In the genomic region with DNA sequence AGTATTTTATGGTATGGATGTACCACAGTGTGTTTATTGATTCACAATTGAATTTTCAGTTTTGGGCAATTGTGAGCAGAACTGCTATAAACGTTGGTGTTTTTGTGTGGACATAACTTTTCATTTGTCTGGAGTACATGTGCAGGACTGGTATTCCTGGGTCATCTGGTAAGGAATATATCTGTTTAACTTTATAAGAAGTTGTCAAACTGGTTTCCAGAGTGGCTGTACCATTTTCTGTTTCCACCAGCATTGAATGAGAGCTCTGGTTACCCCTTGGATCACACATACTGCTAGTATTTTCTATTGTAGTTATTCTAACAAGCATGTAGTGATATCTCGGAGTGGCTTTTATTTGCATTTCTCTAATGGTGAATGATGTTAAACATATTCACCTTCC, we compare ENCODE assay signal across 21 cellular contexts. TPM values are rescaled to one million over a fixed set of nuclear protein-coding genes. Genes with fewer than 3 reads are reported as not detected.
DNase-seq lines count a peak whose midpoint lies in the region; ATAC-seq and TF ChIP-seq lines count a peak whose summit lies in the region.
"Had no signal": no experiment of that assay in that cellular context is flagged by ENCODE, and none has a peak within 500 bp of the region (broad histone marks: within the 10 kb centered on the region; RNA-seq: fewer than 3 reads in every experiment).

No MANE protein-coding gene starts in this region.

- H3K27ac ChIP-seq in SK-N-SH (ENCODE audit: low read depth in 2 of 2, low read length in 1 of 2) = no peak overlapping the region
- peak overlapping the region in 2 of 5 donors; percentile 61 to 70 for H3K27ac ChIP-seq in stomach
- H3K27ac ChIP-seq: BLaER1, GM23248 had no signal

- H3K4me1 ChIP-seq in SK-N-SH (ENCODE audit: control insufficient read depth in 1 of 2, insufficient read depth in 2 of 2, low read depth in 1 of 2, low read length in 1 of 2) (no peaks in the 10 kb centered on the region), stomach (peaks cover 0 to 18% (median 7%) of the 10 kb centered on the region in 4 donors)
- H3K4me1 ChIP-seq: HAP-1 had no signal

- H3K27me3 ChIP-seq in SK-N-SH (ENCODE audit: insufficient read depth) (no peaks in the 10 kb centered on the region), stomach (no peaks in the 10 kb centered on the region)
- H3K27me3 ChIP-seq: BLaER1 had no signal

- no peak overlapping the region for H2AFZ ChIP-seq in SK-N-SH (ENCODE audit: low read depth)
- H2AFZ ChIP-seq: GM23248 had no signal

- ATAC-seq in SK-N-SH treated with all-trans-retinoic acid at 6 μM for 48 hours (no peak), left colon (peak; percentile 15)
- ATAC-seq in activated naive CD4-positive, alpha-beta T cell treated with anti-CD3 and anti-CD28 coated beads, Interleukin-2, amount 50 U/mL, for 72 hours = no peak
- ATAC-seq: CD8-positive, alpha-beta T cell; GM12878 had no signal

- H3K9me3 Mint-ChIP-seq in activated naive CD4-positive, alpha-beta T cell treated with anti-CD3 and anti-CD28 coated beads, Interleukin-2, amount 50 U/mL, for 72 hours = peaks cover 0 to 4% of the 10 kb centered on the region in 2 donors

- H3K79me2 ChIP-seq in SK-N-SH (ENCODE audit: insufficient read depth) = no peaks in the 10 kb centered on the region

- no peak for TF ChIP-seq POLR2A in stomach (IDR thresholded peaks at IDR 0.05)

- H3K36me3 Mint-ChIP-seq in activated naive CD4-positive, alpha-beta T cell treated with anti-CD3 and anti-CD28 coated beads, Interleukin-2, amount 50 U/mL, for 72 hours = peaks cover 14 to 16% of the 10 kb centered on the region in 2 donors
- H3K36me3 Mint-ChIP-seq: CD8-positive, alpha-beta T cell had no signal

- CTCF ChIA-PET in SK-N-SH (lab: Yijun Ruan, JAX) = interaction anchor here (1.2 kb wide), 1 partner anchor 42 kb away, joined by 3 read pairs; no protein-coding TSS in a partner anchor

- H3F3A ChIP-seq in SK-N-SH (replicated peaks; ENCODE audit: insufficient read depth) = no peaks in the 10 kb centered on the region

- no peak overlapping the region for H3K9ac ChIP-seq in SK-N-SH
- H3K9ac ChIP-seq: BLaER1, GM23248 had no signal

- POLR2A ChIA-PET in SK-N-SH (lab: Yijun Ruan, JAX) = no interaction called here

- WGBS in SK-N-SH (ENCODE audit: low lambda C conversion rate) = 13% methylated on average over 2 of the region's 2 CpGs
- WGBS in stomach, 5 donors = 29 to 59% (median 42%) methylated on average over 2 of the region's 2 CpGs

- no peak overlapping the region for H3K4me2 ChIP-seq in SK-N-SH
- H3K4me2 ChIP-seq: BLaER1 had no signal

- no peaks in the 10 kb centered on the region for H3K9me2 ChIP-seq in SK-N-SH

- TF ChIP-seq CTCF in SK-N-SH (IDR thresholded peaks at IDR 0.05) (no peak), stomach (IDR thresholded peaks at IDR 0.05) (no peak)

- no peak for TF ChIP-seq RAD21 in SK-N-SH (IDR thresholded peaks at IDR 0.05; ENCODE audit: low read length)

- TF ChIP-seq EP300 in SK-N-SH (IDR thresholded peaks at IDR 0.05; ENCODE audit: borderline replicate concordance in 1 of 2, low read depth in 1 of 2, low read length in 1 of 2) = no peak
- no peak for TF ChIP-seq EP300 in stomach (IDR thresholded peaks at IDR 0.05)

- H3K36me3 ChIP-seq in SK-N-SH (replicated peaks in 1 of 2; ENCODE audit: control insufficient read depth in 1 of 2, insufficient read depth in 2 of 2, low read length in 1 of 2) (no peaks in the 10 kb centered on the region), stomach (no peaks in the 10 kb centered on the region)
- H3K36me3 ChIP-seq: BLaER1, HAP-1 had no signal

- H3K9me3 ChIP-seq in SK-N-SH (0 out of 2 replicates have a peak, but pooled peaks cover 3% of the 10 kb centered on the region), stomach (no peaks in the 10 kb centered on the region)
- H3K9me3 ChIP-seq: BLaER1, HAP-1 had no signal

- no peak for DNase-seq in SK-N-SH
- DNase-seq in left colon = no peak
- DNase-seq in stomach = peak; percentile 24
- DNase-seq in C1 segment of cervical spinal cord (lab: John Stamatoyannopoulos, UW) = no peak
- no peak for DNase-seq in activated naive CD4-positive, alpha-beta T cell treated with anti-CD3 and anti-CD28 coated beads, Interleukin-2, amount 50 U/mL, for 72 hours (ENCODE audit: low spot score in 2 of 2)
- no peak for DNase-seq in NCI-H1436 (lab: John Stamatoyannopoulos, UW)
- DNase-seq: 8988T; CD8-positive, alpha-beta T cell; DMS 273 treated with DMSO at 0.1 percent for 48 hours; DMS53; DND-41; EL; GM23248 had no signal

- no peak overlapping the region for H3K4me3 ChIP-seq in SK-N-SH (ENCODE audit: low read depth in 2 of 2, low read length in 1 of 2)
- no peak overlapping the region for H3K4me3 ChIP-seq in stomach
- H3K4me3 ChIP-seq: BLaER1, GM12878, GM23248, HAP-1 had no signal

- intact Hi-C loops in left colon (cut with DNase I, micrococcal nuclease) (no loop called here), stomach (cut with DNase I; ENCODE audit: low total_unique reads) (no loop called here)

- H3K27ac Mint-ChIP-seq in activated naive CD4-positive, alpha-beta T cell treated with anti-CD3 and anti-CD28 coated beads, Interleukin-2, amount 50 U/mL, for 72 hours = no peak overlapping the region
- H3K27ac Mint-ChIP-seq: CD8-positive, alpha-beta T cell had no signal

- no peaks in the 10 kb centered on the region for H4K20me1 ChIP-seq in SK-N-SH (ENCODE audit: insufficient read depth)
- H4K20me1 ChIP-seq: BLaER1 had no signal

TF ChIP-seq in SK-N-SH treated with all-trans-retinoic acid at 6 μM for 48 hours, 23 proteins besides CTCF, POLR2A, EP300 and RAD21:
- TF ChIP-seq PATZ1 (CRISPR knock-in tag; IDR thresholded peaks at IDR 0.05; ENCODE audit: borderline replicate concordance) (no peak), ESRRG (CRISPR knock-in tag; IDR thresholded peaks at IDR 0.05) (no peak), ZNF8 (CRISPR knock-in tag; IDR thresholded peaks at IDR 0.05) (peak; percentile 40; the same call in 1 of the 2 replicates), SNAI2 (CRISPR knock-in tag; IDR thresholded peaks at IDR 0.05) (no peak)

TF ChIP-seq in SK-N-SH, 30 proteins besides CTCF, POLR2A, EP300 and RAD21:
- no peak for TF ChIP-seq FOSL2 (IDR thresholded peaks at IDR 0.05; ENCODE audit: borderline replicate concordance, low read depth)
- no peak for TF ChIP-seq MXI1 (IDR thresholded peaks at IDR 0.05; ENCODE audit: low read depth, low read length)
- no peak for TF ChIP-seq RCOR1 (IDR thresholded peaks at IDR 0.05; ENCODE audit: low read length)
- no peak for TF ChIP-seq RFX5 (IDR thresholded peaks at IDR 0.05; ENCODE audit: low read length)
- TF ChIP-seq FOXJ3 (CRISPR knock-in tag; IDR thresholded peaks at IDR 0.05) = no peak
- no peak for TF ChIP-seq EZH2phosphoT487 (IDR thresholded peaks at IDR 0.05; ENCODE audit: borderline replicate concordance, low read depth)
- no peak for TF ChIP-seq SMC3 (IDR thresholded peaks at IDR 0.05; ENCODE audit: low read depth, low read length)
- no peak for TF ChIP-seq TCF12 (IDR thresholded peaks at IDR 0.05)
- TF ChIP-seq MEF2A (IDR thresholded peaks at IDR 0.05; ENCODE audit: borderline replicate concordance, low read depth) = no peak
- TF ChIP-seq ELF1 (IDR thresholded peaks at IDR 0.05) = no peak
- TF ChIP-seq USF1 (IDR thresholded peaks at IDR 0.05; ENCODE audit: borderline replicate concordance, low read depth) = no peak
- TF ChIP-seq, protein P1, sequence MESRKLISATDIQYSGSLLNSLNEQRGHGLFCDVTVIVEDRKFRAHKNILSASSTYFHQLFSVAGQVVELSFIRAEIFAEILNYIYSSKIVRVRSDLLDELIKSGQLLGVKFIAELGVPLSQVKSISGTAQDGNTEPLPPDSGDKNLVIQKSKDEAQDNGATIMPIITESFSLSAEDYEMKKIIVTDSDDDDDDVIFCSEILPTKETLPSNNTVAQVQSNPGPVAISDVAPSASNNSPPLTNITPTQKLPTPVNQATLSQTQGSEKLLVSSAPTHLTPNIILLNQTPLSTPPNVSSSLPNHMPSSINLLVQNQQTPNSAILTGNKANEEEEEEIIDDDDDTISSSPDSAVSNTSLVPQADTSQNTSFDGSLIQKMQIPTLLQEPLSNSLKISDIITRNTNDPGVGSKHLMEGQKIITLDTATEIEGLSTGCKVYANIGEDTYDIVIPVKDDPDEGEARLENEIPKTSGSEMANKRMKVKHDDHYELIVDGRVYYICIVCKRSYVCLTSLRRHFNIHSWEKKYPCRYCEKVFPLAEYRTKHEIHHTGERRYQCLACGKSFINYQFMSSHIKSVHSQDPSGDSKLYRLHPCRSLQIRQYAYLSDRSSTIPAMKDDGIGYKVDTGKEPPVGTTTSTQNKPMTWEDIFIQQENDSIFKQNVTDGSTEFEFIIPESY (IDR thresholded peaks at IDR 0.05; ENCODE audit: borderline replicate concordance, low read depth) = no peak

RNA-seq across cellular contexts. Expression of gene TMEM238L, which starts 24.3 kb away (rescaled TPM):
- polyA plus RNA-seq in SK-N-SH (2012; rRNA removed) (not detected in 2 replicates), stomach (10 to 100 TPM in 2 of 3 donors, 1 to 10 TPM in 1; 2.2 to 55.9 (median 19.2) TPM)
- not detected in 2 replicates for polyA plus RNA-seq in SK-N-SH (2012; cell fraction: cytosol; rRNA removed)
- not detected in 2 replicates for polyA plus RNA-seq in SK-N-SH (2012; cell fraction: nucleus; rRNA removed)
- total RNA-seq in left colon (10 to 100 TPM; 89.7 to 95.0 TPM), stomach (100 to 1,000 TPM in 1 of 5 donors, 10 to 100 TPM in 4; 18.7 to 190 (median 51.2) TPM)
- total RNA-seq in activated naive CD4-positive, alpha-beta T cell treated with anti-CD3 and anti-CD28 coated beads, Interleukin-2, amount 50 U/mL, for 72 hours = not detected
- total RNA-seq: A673; CD8-positive, alpha-beta T cell; G401; GM12878; GM23248; H4 had no signal
- polyA plus RNA-seq: AG04450, GM12878, GM23248 had no signal

RNA-seq across cellular contexts. Expression of gene TMEM220, which starts 49.8 kb away (rescaled TPM):
- polyA plus RNA-seq in SK-N-SH (2012; rRNA removed) (2.7 and 3.1 TPM in 2 replicates), stomach (1 to 10 TPM; 6.0 to 8.3 (median 7.9) TPM)
- 1.1 and 1.9 TPM in 2 replicates for polyA plus RNA-seq in SK-N-SH (2012; cell fraction: cytosol; rRNA removed)
- 0.88 and 3.4 TPM in 2 replicates for polyA plus RNA-seq in SK-N-SH (2012; cell fraction: nucleus; rRNA removed)
- total RNA-seq in left colon (10 to 100 TPM; 10.5 to 26.1 TPM), stomach (10 to 100 TPM in 1 of 5 donors, 1 to 10 TPM in 2, not detected in 2; 4.9 to 14.1 (median 9.4) TPM)
- 1 to 10 TPM in 1 of 2 donors, under 1 TPM in 1; 0.09 to 1.7 TPM for total RNA-seq in activated naive CD4-positive, alpha-beta T cell treated with anti-CD3 and anti-CD28 coated beads, Interleukin-2, amount 50 U/mL, for 72 hours
- total RNA-seq: H4 had no signal

RNA-seq across cellular contexts. Expression of gene PIRT, which starts 58.3 kb away (rescaled TPM):
- polyA plus RNA-seq in SK-N-SH (2012; rRNA removed) = not detected in 2 replicates
- polyA plus RNA-seq in SK-N-SH (2012; cell fraction: cytosol; rRNA removed) = not detected in 2 replicates
- not detected in 2 replicates for polyA plus RNA-seq in SK-N-SH (2012; cell fraction: nucleus; rRNA removed)
- total RNA-seq in left colon = 1 to 10 TPM in 1 of 2 donors, under 1 TPM in 1; 0.58 to 1.1 TPM
- 1 to 10 TPM in 1 of 5 donors, under 1 TPM in 1, not detected in 3; under 0.01 to 2.6 TPM for total RNA-seq in stomach
- polyA plus RNA-seq in stomach = under 1 TPM in 2 of 3 donors, not detected in 1; 0.06 to 0.55 TPM
- total RNA-seq in activated naive CD4-positive, alpha-beta T cell treated with anti-CD3 and anti-CD28 coated beads, Interleukin-2, amount 50 U/mL, for 72 hours = not detected
- total RNA-seq: A673; CD8-positive, alpha-beta T cell; G401; GM12878; GM23248; H4 had no signal
- polyA plus RNA-seq: AG04450, GM12878, GM23248 had no signal

Comparison
In these comparisons a context has a peak if more than half of its experiments do, and no peak if none do; other contexts are left out.
1. RNA of gene TMEM238L, which starts 24.3 kb away (total RNA-seq): 89.7 to 95.0 TPM in left colon and 18.7 to 190 TPM in stomach; not detected in activated naive CD4-positive, alpha-beta T cell treated with anti-CD3 and anti-CD28 coated beads, Interleukin-2, amount 50 U/mL, for 72 hours; every median in the first group is over 10 times any median in the second.